21 cellular contexts compared by ENCODE assay signal in the genomic region with DNA sequence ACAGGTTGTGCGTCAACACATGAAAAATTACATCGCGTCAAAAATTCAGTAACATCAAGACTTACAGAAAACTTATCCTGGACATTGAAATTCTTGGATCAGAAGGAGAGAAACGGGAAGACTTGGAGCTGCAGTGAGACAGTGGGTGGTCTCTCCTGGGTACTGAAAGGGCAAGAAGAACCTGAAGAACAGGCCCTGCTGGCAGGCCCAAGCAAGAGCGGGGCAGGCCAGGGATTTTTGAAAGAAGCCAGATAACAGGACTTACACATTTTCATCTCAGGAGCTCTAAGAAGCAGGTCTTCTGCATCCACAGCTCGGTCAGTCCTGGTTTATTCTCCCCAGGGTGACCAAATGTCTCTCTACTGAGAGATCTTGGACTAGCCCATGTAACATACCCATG.
"Had no signal": no experiment of that assay in that cellular context is flagged by ENCODE, and none has a peak within 500 bp of the region (broad histone marks: within the 10 kb centered on the region; RNA-seq: fewer than 3 reads in every experiment).

No MANE protein-coding gene starts in this region.

- H3K4me3 Mint-ChIP-seq: activated naive CD8-positive, alpha-beta T cell treated with anti-CD3 and anti-CD28 coated beads, Interleukin-2, amount 10 ng/mL, durations not matched to agents 7 days and 5 days had no signal

- H3K27ac Mint-ChIP-seq: activated naive CD8-positive, alpha-beta T cell treated with anti-CD3 and anti-CD28 coated beads, Interleukin-2, amount 10 ng/mL, durations not matched to agents 7 days and 5 days had no signal

- H3K27me3 ChIP-seq: colonic mucosa, sigmoid colon, upper lobe of right lung had no signal

- H3K4me1 ChIP-seq: colonic mucosa, sigmoid colon, upper lobe of right lung had no signal

- ATAC-seq: left cardiac atrium, mucosa of descending colon, SK-N-SH treated with all-trans-retinoic acid at 6 μM for 48 hours, upper lobe of right lung had no signal

- H3K4me2 ChIP-seq: smooth muscle cell had no signal

- DNase-seq: activated CD4-positive, alpha-beta T cell treated with anti-CD3 and anti-CD28 coated beads for 4 hours; activated CD4-positive, alpha-beta T cell treated with anti-CD3 and anti-CD28 coated beads, Interleukin-2, amount 50 U/mL, for 48 hours; activated CD4-positive, CD25-positive, alpha-beta regulatory T cell; activated naive CD4-positive, alpha-beta T cell treated with Interleukin-2 at 50 U/mL for 16 hours; activated naive CD8-positive, alpha-beta T cell treated with anti-CD3 and anti-CD28 coated beads, Interleukin-2, amount 10 ng/mL, durations not matched to agents 7 days and 5 days; activated T-cell treated with anti-CD3 and anti-CD28 coated beads, Interleukin-2, amount 50 U/mL, for 48 hours; amygdala; colonic mucosa; foreskin fibroblast; left cardiac atrium; mucosa of descending colon; occipital lobe; posterior cingulate gyrus; sigmoid colon; stimulated activated CD4-positive, alpha-beta T cell treated with anti-CD3 and anti-CD28 coated beads, Interleukin-15, amount 100 ng/mL, for 24 hours; stimulated activated CD8-positive, alpha-beta memory T cell treated with anti-CD3 and anti-CD28 coated beads, Interleukin-4, amount 100 ng/mL, for 48 hours; stimulated activated naive CD4-positive, alpha-beta T cell treated with Interleukin-2 at 50 U/mL for 16 hours; upper lobe of right lung had no signal

- H3K36me3 Mint-ChIP-seq: activated naive CD8-positive, alpha-beta T cell treated with anti-CD3 and anti-CD28 coated beads, Interleukin-2, amount 10 ng/mL, durations not matched to agents 7 days and 5 days had no signal

- H3K9me3 ChIP-seq: colonic mucosa, mucosa of descending colon, sigmoid colon, thoracic aorta, upper lobe of right lung had no signal

- H3K4me1 Mint-ChIP-seq: activated naive CD8-positive, alpha-beta T cell treated with anti-CD3 and anti-CD28 coated beads, Interleukin-2, amount 10 ng/mL, durations not matched to agents 7 days and 5 days had no signal

- H3K9me3 Mint-ChIP-seq: activated naive CD8-positive, alpha-beta T cell treated with anti-CD3 and anti-CD28 coated beads, Interleukin-2, amount 10 ng/mL, durations not matched to agents 7 days and 5 days had no signal

- H3K36me3 ChIP-seq: colonic mucosa, sigmoid colon, thoracic aorta, upper lobe of right lung had no signal

- H3K4me3 ChIP-seq: colonic mucosa, mucosa of descending colon, sigmoid colon, smooth muscle cell, thoracic aorta, upper lobe of right lung had no signal

- H3K27ac ChIP-seq: colonic mucosa, sigmoid colon, thoracic aorta, upper lobe of right lung had no signal
